Comparison of ENCODE assay signal across 10 cellular contexts in genomic region chr17:35898283-35899070, GRCh38. TPM values are rescaled to one million over a fixed set of nuclear protein-coding genes. Genes with fewer than 3 reads are reported as not detected.
DNase-seq lines count a peak whose midpoint lies in the region; TF ChIP-seq lines count a peak whose summit lies in the region.
"Had no signal": no experiment of that assay in that cellular context is flagged by ENCODE, and none has a peak within 500 bp of the region (broad histone marks: within the 10 kb centered on the region; RNA-seq: fewer than 3 reads in every experiment).

No MANE protein-coding gene starts in this region.

- no peaks in the 10 kb centered on the region for H3K9me3 ChIP-seq in endodermal cell (ENCODE audit: control insufficient read depth, low read length)
- H3K9me3 ChIP-seq: upper lobe of left lung had no signal

- peak; percentile 17 for DNase-seq in ACHN
- DNase-seq in KG1 (lab: John Stamatoyannopoulos, UW): peak; percentile 28
- peak; percentile 82 for DNase-seq in glomerular visceral epithelial cell (ENCODE audit: extremely low spot score)
- no peak for DNase-seq in cerebellum (ENCODE audit: low spot score)
- no peak for DNase-seq in endodermal cell
- no peak for DNase-seq in cerebellar nuclear complex (lab: John Stamatoyannopoulos, UW)
- no peak for DNase-seq in iPS-NIHi11 (ENCODE audit: low spot score)

- 93 to 100% methylated on average over 4 to 6 of the region's 6 CpGs for WGBS in endodermal cell (ENCODE audit: insufficient coverage in 1 of 2, insufficient read length in 1 of 2), 2 experiments

- TF ChIP-seq CTCF in endodermal cell (conservative IDR thresholded peaks at IDR 0.05): no peak

- H3K9ac ChIP-seq in endodermal cell (ENCODE audit: extremely low read depth, low read length, poor library complexity, severe bottlenecking): no peak overlapping the region

- peaks cover 49% of the 10 kb centered on the region for H3K4me1 Mint-ChIP-seq in T-helper 1 cell treated with Interleukin-12 subunit alpha and Interleukin-12 subunit beta and Interleukin-4 antibody, amounts not matched to agents 30 μg/mL and 1 μg/mL, for 36 hours (ENCODE audit: low read depth)
- no peaks in the 10 kb centered on the region for H3K4me1 Mint-ChIP-seq in endodermal cell

- H3K27me3 Mint-ChIP-seq in T-helper 1 cell treated with Interleukin-12 subunit alpha and Interleukin-12 subunit beta and Interleukin-4 antibody, amounts not matched to agents 30 μg/mL and 1 μg/mL, for 36 hours (ENCODE audit: low read depth): peaks cover 4% of the 10 kb centered on the region
- H3K27me3 Mint-ChIP-seq in endodermal cell (ENCODE audit: insufficient read depth): peaks cover 1% of the 10 kb centered on the region

- no peak overlapping the region for H3K4me3 ChIP-seq in endodermal cell (ENCODE audit: low read length)
- H3K4me3 ChIP-seq: upper lobe of left lung had no signal

- peaks cover 10% of the 10 kb centered on the region for H3K36me3 Mint-ChIP-seq in T-helper 1 cell treated with Interleukin-12 subunit alpha and Interleukin-12 subunit beta and Interleukin-4 antibody, amounts not matched to agents 30 μg/mL and 1 μg/mL, for 36 hours (ENCODE audit: low read depth)
- no peaks in the 10 kb centered on the region for H3K36me3 Mint-ChIP-seq in endodermal cell (ENCODE audit: low read depth)

- in situ Hi-C loops in ACHN (cut with HindIII; ENCODE audit: low pct_ligation_motif_present, low pct_unique_long_range_greater_than_20kb, low sequenced_read_pairs): no loop called here

- no peaks in the 10 kb centered on the region for H3K27me3 ChIP-seq in endodermal cell (ENCODE audit: control insufficient read depth, insufficient read depth, low read length, poor library complexity, severe bottlenecking)
- H3K27me3 ChIP-seq: upper lobe of left lung had no signal

- no peaks in the 10 kb centered on the region for H3K4me1 ChIP-seq in endodermal cell (ENCODE audit: control insufficient read depth, insufficient read depth, low read length)

- no peak overlapping the region for H3K4me3 Mint-ChIP-seq in T-helper 1 cell treated with Interleukin-12 subunit alpha and Interleukin-12 subunit beta and Interleukin-4 antibody, amounts not matched to agents 30 μg/mL and 1 μg/mL, for 36 hours
- no peak overlapping the region for H3K4me3 Mint-ChIP-seq in endodermal cell

- H3K27ac ChIP-seq in endodermal cell (ENCODE audit: low read depth, low read length): no peak overlapping the region
- H3K27ac ChIP-seq: upper lobe of left lung had no signal

- no peaks in the 10 kb centered on the region for H3K36me3 ChIP-seq in endodermal cell (ENCODE audit: control insufficient read depth, insufficient read depth, low read length)
- H3K36me3 ChIP-seq: upper lobe of left lung had no signal

- peak overlapping the region; percentile 78 for H3K27ac Mint-ChIP-seq in T-helper 1 cell treated with Interleukin-12 subunit alpha and Interleukin-12 subunit beta and Interleukin-4 antibody, amounts not matched to agents 30 μg/mL and 1 μg/mL, for 36 hours
- no peak overlapping the region for H3K27ac Mint-ChIP-seq in endodermal cell

- no peaks in the 10 kb centered on the region for H3K9me3 Mint-ChIP-seq in T-helper 1 cell treated with Interleukin-12 subunit alpha and Interleukin-12 subunit beta and Interleukin-4 antibody, amounts not matched to agents 30 μg/mL and 1 μg/mL, for 36 hours
- no peaks in the 10 kb centered on the region for H3K9me3 Mint-ChIP-seq in endodermal cell

RNA-seq across cellular contexts. Expression of gene CCL5, which starts 18.3 kb away (rescaled TPM):
- total RNA-seq in cerebellum: 0.45 TPM
- total RNA-seq in endodermal cell: not detected
- not detected for polyA plus RNA-seq in endodermal cell (2013, experiment 1 of 2)
- polyA plus RNA-seq in endodermal cell (2013, experiment 2 of 2): not detected
- total RNA-seq: H1 had no signal
- polyA plus RNA-seq: H1 had no signal

RNA-seq across cellular contexts. Expression of gene HEATR9, which starts 29.8 kb away (rescaled TPM):
- not detected for total RNA-seq in cerebellum
- not detected for total RNA-seq in endodermal cell
- polyA plus RNA-seq in endodermal cell (2013, experiment 1 of 2): not detected
- polyA plus RNA-seq in endodermal cell (2013, experiment 2 of 2): not detected
- total RNA-seq: H1 had no signal
- polyA plus RNA-seq: H1 had no signal

RNA-seq across cellular contexts. Expression of gene RDM1, which starts 32.1 kb away (rescaled TPM):
- total RNA-seq in cerebellum (2.4 TPM), endodermal cell (10 to 100 TPM in 1 of 2 donors, 1 to 10 TPM in 1; 5.3 to 14.2 TPM)
- polyA plus RNA-seq in endodermal cell (2013, experiment 1 of 2): 20.2 TPM
- 16.8 TPM for polyA plus RNA-seq in endodermal cell (2013, experiment 2 of 2)
- total RNA-seq: upper lobe of left lung had no signal

RNA-seq across cellular contexts. Expression of gene LYZL6, which starts 45.0 kb away (rescaled TPM):
- total RNA-seq in cerebellum (not detected), endodermal cell (not detected)
- not detected for polyA plus RNA-seq in endodermal cell (2013, experiment 1 of 2)
- not detected for polyA plus RNA-seq in endodermal cell (2013, experiment 2 of 2)
- total RNA-seq: H1, upper lobe of left lung had no signal
- polyA plus RNA-seq: H1 had no signal

Comparison
In these comparisons a context has a peak if more than half of its experiments do, and no peak if none do; other contexts are left out.
1. DNase-seq: peak in ACHN (single experiment), KG1 (single experiment) and glomerular visceral epithelial cell (single experiment); none in cerebellum (single experiment), endodermal cell (single experiment), cerebellar nuclear complex (0 of 2) and iPS-NIHi11 (single experiment).